8 cellular contexts compared by ENCODE assay signal in genomic region chr11:121418625-121419114, GRCh38. TPM values are rescaled to one million over a fixed set of nuclear protein-coding genes. Genes with fewer than 3 reads are reported as not detected.
DNase-seq lines count a peak whose midpoint lies in the region; ATAC-seq, FAIRE-seq and TF ChIP-seq lines count a peak whose summit lies in the region.

No MANE protein-coding gene starts in this region.

- H3K27ac Mint-ChIP-seq in CD4-positive, CD25-positive, alpha-beta regulatory T cell = peak overlapping the region; percentile 43 to 96 (median 87)

- peaks cover 38% of the 10 kb centered on the region for H3K4me1 ChIP-seq in CD4-positive, CD25-positive, alpha-beta regulatory T cell (ENCODE audit: control insufficient read depth, insufficient read depth, low read length, poor library complexity, severe bottlenecking)
- H3K4me1 ChIP-seq in heart left ventricle = peaks cover 0 to 75% (median 13%) of the 10 kb centered on the region in 12 donors
- H3K4me1 ChIP-seq in stomach = peaks cover 22 to 38% (median 25%) of the 10 kb centered on the region in 4 donors

- H3K27me3 ChIP-seq in CD4-positive, CD25-positive, alpha-beta regulatory T cell (ENCODE audit: control insufficient read depth, insufficient read depth, low read length) = no peaks in the 10 kb centered on the region
- H3K27me3 ChIP-seq in heart left ventricle (no peaks in the 10 kb centered on the region), stomach (no peaks in the 10 kb centered on the region)

- TF ChIP-seq CTCF in heart left ventricle (IDR thresholded peaks at IDR 0.05) (no peak), stomach (IDR thresholded peaks at IDR 0.05) (no peak), foreskin fibroblast (IDR thresholded peaks at IDR 0.05; ENCODE audit: low read depth, low read length) (no peak)

- peak; percentile 36 to 94 (median 80) for DNase-seq in CD4-positive, CD25-positive, alpha-beta regulatory T cell
- DNase-seq in UCSD-AML1 (lab: John Stamatoyannopoulos, UW; ENCODE audit: unreplicated experiment) = peak; percentile 45
- peak in 4 of 5 donors; percentile 24 to 59 (median 36) for DNase-seq in heart left ventricle
- DNase-seq in stomach = no peak
- no peak for DNase-seq in urothelium cell line (ENCODE audit: low spot score)
- no peak for DNase-seq in foreskin fibroblast
- no peak for DNase-seq in iPS-NIHi11 (ENCODE audit: low spot score)

- H3K9me3 ChIP-seq in CD4-positive, CD25-positive, alpha-beta regulatory T cell (ENCODE audit: control insufficient read depth in 2 of 2, low read length in 2 of 2) = peaks cover 0 to 1% of the 10 kb centered on the region in 2 experiments
- H3K9me3 ChIP-seq in heart left ventricle (no peaks in the 10 kb centered on the region), stomach (no peaks in the 10 kb centered on the region)

- TF ChIP-seq POLR2A in heart left ventricle (IDR thresholded peaks at IDR 0.05) (no peak), stomach (IDR thresholded peaks at IDR 0.05) (no peak)

- H3K27ac ChIP-seq in CD4-positive, CD25-positive, alpha-beta regulatory T cell (ENCODE audit: insufficient read depth, low read length, poor library complexity, severe bottlenecking) = peak overlapping the region; percentile 35
- H3K27ac ChIP-seq in heart left ventricle (peak overlapping the region in 1 of 12 donors; percentile 95), stomach (peak overlapping the region in 2 of 5 donors; percentile 75 to 85)

- WGBS in heart left ventricle, 4 donors = 67 to 81% (median 74%) methylated on average over 6 to 7 of the region's 7 CpGs
- WGBS in stomach, 5 donors = 73 to 81% (median 79%) methylated on average over 7 of the region's 7 CpGs

- peaks cover 3% of the 10 kb centered on the region for H3K36me3 Mint-ChIP-seq in CD4-positive, CD25-positive, alpha-beta regulatory T cell

- no peak for TF ChIP-seq EP300 in stomach (IDR thresholded peaks at IDR 0.05)

- H3K4me3 ChIP-seq in CD4-positive, CD25-positive, alpha-beta regulatory T cell (ENCODE audit: low read depth, low read length) = peak overlapping the region; percentile 4
- H3K4me3 ChIP-seq in heart left ventricle (no peak overlapping the region), stomach (no peak overlapping the region), foreskin fibroblast (ENCODE audit: low read depth in 1 of 2, low read length in 2 of 2) (no peak overlapping the region)

- H3K27me3 Mint-ChIP-seq in CD4-positive, CD25-positive, alpha-beta regulatory T cell = no peaks in the 10 kb centered on the region

- no peak for FAIRE-seq in urothelium cell line (lab: Jason Lieb, UNC)

- intact Hi-C loops in heart left ventricle (cut with DNase I) (loop anchor here in 1 of 10 donors (10.0 kb wide), 1 partner anchor 84 kb away; no protein-coding TSS in a partner anchor), stomach (cut with DNase I; ENCODE audit: low total_unique reads) (no loop called here)

- H3K9me3 Mint-ChIP-seq in CD4-positive, CD25-positive, alpha-beta regulatory T cell = peaks cover 0 to 3% (median 0%) of the 10 kb centered on the region in 7 donors

- H3K4me1 Mint-ChIP-seq in CD4-positive, CD25-positive, alpha-beta regulatory T cell = peaks cover 24 to 82% (median 58%) of the 10 kb centered on the region in 4 donors

- H3K36me3 ChIP-seq in CD4-positive, CD25-positive, alpha-beta regulatory T cell (ENCODE audit: control insufficient read depth, insufficient read depth, low read length) = no peaks in the 10 kb centered on the region
- H3K36me3 ChIP-seq in heart left ventricle = no peaks in the 10 kb centered on the region
- no peaks in the 10 kb centered on the region for H3K36me3 ChIP-seq in stomach

- H3K4me3 Mint-ChIP-seq in CD4-positive, CD25-positive, alpha-beta regulatory T cell = peak overlapping the region in 3 of 4 donors; percentile 55 to 85 (median 69)

- peak; percentile 79 to 86 for ATAC-seq in CD4-positive, CD25-positive, alpha-beta regulatory T cell (ENCODE audit: low read depth in 2 of 2)
- ATAC-seq in HG03139 (IDR thresholded peaks at IDR 0.05; ENCODE audit: unreplicated experiment) (peak; percentile 39), heart left ventricle (peak; percentile 23 to 73 (median 54))

RNA-seq across cellular contexts. Expression of gene SORL1, which starts 33.4 kb away (rescaled TPM):
- 441 TPM for total RNA-seq in CD4-positive, CD25-positive, alpha-beta regulatory T cell
- polyA plus RNA-seq in CD4-positive, CD25-positive, alpha-beta regulatory T cell = 100 to 1,000 TPM; 143 to 169 (median 162) TPM
- 10 to 100 TPM in 3 of 9 donors, 1 to 10 TPM in 6; 2.9 to 20.5 (median 5.8) TPM for total RNA-seq in heart left ventricle
- polyA plus RNA-seq in heart left ventricle = under 1 TPM; 0.72 to 0.83 TPM
- total RNA-seq in stomach = 100 to 1,000 TPM in 1 of 5 donors, 10 to 100 TPM in 4; 17.2 to 161 (median 25.9) TPM
- polyA plus RNA-seq in stomach = 1 to 10 TPM in 2 of 3 donors, under 1 TPM in 1; 0.76 to 2.0 (median 1.8) TPM

Comparison
In these comparisons a context has a peak if more than half of its experiments do, and no peak if none do; other contexts are left out.
1. DNase-seq: peak in CD4-positive, CD25-positive, alpha-beta regulatory T cell (3 of 3), UCSD-AML1 (single experiment) and heart left ventricle (4 of 5); none in stomach (single experiment), urothelium cell line (single experiment), foreskin fibroblast (0 of 2) and iPS-NIHi11 (single experiment).
2. Peak in every context shown above with its lines, with median percentiles within 50 percentile points of each other: ATAC-seq.